14 cellular contexts compared by ENCODE assay signal in genomic region chr14:90985601-90986242, GRCh38.
DNase-seq lines count a peak whose midpoint lies in the region; ATAC-seq and TF ChIP-seq lines count a peak whose summit lies in the region.
"Had no signal": no experiment of that assay in that cellular context is flagged by ENCODE, and none has a peak within 500 bp of the region (broad histone marks: within the 10 kb centered on the region; RNA-seq: fewer than 3 reads in every experiment).

No MANE protein-coding gene starts in this region.

- H2BK15ac ChIP-seq in neuronal stem cell (ENCODE audit: low read length): no peak overlapping the region

- ATAC-seq in GM18873 (IDR thresholded peaks at IDR 0.05; ENCODE audit: low FRiP score, unreplicated experiment): peak; percentile 78
- ATAC-seq in GM21723 (IDR thresholded peaks at IDR 0.05; ENCODE audit: unreplicated experiment): peak; percentile 94
- ATAC-seq in HG03175 (IDR thresholded peaks at IDR 0.05; ENCODE audit: unreplicated experiment): peak; percentile 78
- peak; percentile 72 for ATAC-seq in memory B cell (ENCODE audit: low read depth)
- no peak for ATAC-seq in left colon
- no peak for ATAC-seq in CD8-positive, alpha-beta T cell

- H3K27ac Mint-ChIP-seq in memory B cell: peak overlapping the region; percentile 37
- H3K27ac Mint-ChIP-seq in CD8-positive, alpha-beta T cell: no peak overlapping the region

- H2AK5ac ChIP-seq in neuronal stem cell (ENCODE audit: low read depth, low read length): no peak overlapping the region

- H3K36me3 Mint-ChIP-seq in memory B cell: peaks cover 7% of the 10 kb centered on the region
- H3K36me3 Mint-ChIP-seq in CD8-positive, alpha-beta T cell: peaks cover 20% of the 10 kb centered on the region

- no peak for TF ChIP-seq CTCF in CD8-positive, alpha-beta T cell (IDR thresholded peaks at IDR 0.05)

- CTCF ChIA-PET in CD8-positive, alpha-beta T cell (lab: Charles Lee): interaction anchor here (1.1 to 1.9 kb wide), 2 partner anchors 129 to 188 kb away, joined by 3 to 9 read pairs; no protein-coding TSS in a partner anchor

- no peak overlapping the region for H3K9ac ChIP-seq in neuronal stem cell (ENCODE audit: low read depth, low read length, poor library complexity)

- no peak overlapping the region for H3K4ac ChIP-seq in neuronal stem cell (ENCODE audit: low read length)

- POLR2A ChIA-PET in CD8-positive, alpha-beta T cell (lab: Charles Lee): interaction anchor here (0.6 kb wide), 1 partner anchor 420 kb away, joined by 3 read pairs; no protein-coding TSS in a partner anchor

- H2BK5ac ChIP-seq in neuronal stem cell (ENCODE audit: low read length): no peak overlapping the region

- H3K4me3 Mint-ChIP-seq in memory B cell: no peak overlapping the region
- H3K4me3 Mint-ChIP-seq in CD8-positive, alpha-beta T cell: no peak overlapping the region
- H3K4me3 Mint-ChIP-seq: neural crest cell had no signal

- no peaks in the 10 kb centered on the region for H3K36me3 ChIP-seq in CD8-positive, alpha-beta T cell (ENCODE audit: insufficient read depth, low read length)
- no peaks in the 10 kb centered on the region for H3K36me3 ChIP-seq in neuronal stem cell (replicated peaks in 1 of 2; ENCODE audit: control insufficient read depth in 2 of 2, insufficient read depth in 2 of 2, low read length in 2 of 2)
- H3K36me3 ChIP-seq: esophagus squamous epithelium, lower lobe of right lung had no signal

- H2AFZ ChIP-seq in neuronal stem cell (ENCODE audit: low read length): no peak overlapping the region

- no peaks in the 10 kb centered on the region for H3K9me3 ChIP-seq in CD8-positive, alpha-beta T cell (ENCODE audit: low read length)
- H3K9me3 ChIP-seq in neuronal stem cell (replicated peaks in 1 of 2; ENCODE audit: control insufficient read depth in 2 of 2, insufficient read depth in 1 of 2, low read depth in 1 of 2, low read length in 2 of 2): no peaks in the 10 kb centered on the region
- H3K9me3 ChIP-seq: esophagus squamous epithelium, lower lobe of right lung had no signal

- H2BK120ac ChIP-seq in neuronal stem cell (ENCODE audit: low read depth, low read length): no peak overlapping the region

- no peak overlapping the region for H3K27ac ChIP-seq in CD8-positive, alpha-beta T cell (ENCODE audit: low read depth, low read length)
- no peak overlapping the region for H3K27ac ChIP-seq in neuronal stem cell (replicated peaks; ENCODE audit: low read length)
- H3K27ac ChIP-seq: esophagus squamous epithelium, lower lobe of right lung, VCaP had no signal

- no peak overlapping the region for H3K4me2 ChIP-seq in neuronal stem cell (ENCODE audit: insufficient read depth, low read length, poor library complexity, severe bottlenecking)

- no peaks in the 10 kb centered on the region for H3K27me3 Mint-ChIP-seq in memory B cell
- no peaks in the 10 kb centered on the region for H3K27me3 Mint-ChIP-seq in CD8-positive, alpha-beta T cell (ENCODE audit: low read depth)

- no peak overlapping the region for H3K4me3 ChIP-seq in CD8-positive, alpha-beta T cell (ENCODE audit: low read depth, low read length)
- no peak overlapping the region for H3K4me3 ChIP-seq in neuronal stem cell (ENCODE audit: low read length in 2 of 2)
- H3K4me3 ChIP-seq: esophagus squamous epithelium, lower lobe of right lung had no signal

- H3K9me3 Mint-ChIP-seq in memory B cell: no peaks in the 10 kb centered on the region
- no peaks in the 10 kb centered on the region for H3K9me3 Mint-ChIP-seq in CD8-positive, alpha-beta T cell
- H3K9me3 Mint-ChIP-seq: neural crest cell had no signal

- no peak overlapping the region for H3K18ac ChIP-seq in neuronal stem cell (ENCODE audit: low read length)

- intact Hi-C loops in left colon (cut with DNase I, micrococcal nuclease): no loop called here
- intact Hi-C loops in CD8-positive, alpha-beta T cell (cut with DNase I, micrococcal nuclease): loop anchor here in 1 of 2 experiments (10.0 kb wide), 1 partner anchor 189 kb away; no protein-coding TSS in a partner anchor

- no peak overlapping the region for H4K91ac ChIP-seq in neuronal stem cell (ENCODE audit: low read depth, low read length, poor library complexity)

- no peaks in the 10 kb centered on the region for H3K27me3 ChIP-seq in CD8-positive, alpha-beta T cell (ENCODE audit: insufficient read depth, low read length)
- no peaks in the 10 kb centered on the region for H3K27me3 ChIP-seq in neuronal stem cell (ENCODE audit: control insufficient read depth in 3 of 3, insufficient read depth in 3 of 3, low read depth in 1 of 3, low read length in 3 of 3)
- H3K27me3 ChIP-seq: esophagus squamous epithelium had no signal

- peaks cover 12% of the 10 kb centered on the region for H3K4me1 Mint-ChIP-seq in memory B cell
- H3K4me1 Mint-ChIP-seq in CD8-positive, alpha-beta T cell (ENCODE audit: low read depth): peaks cover 3% of the 10 kb centered on the region
- H3K4me1 Mint-ChIP-seq: neural crest cell had no signal

- H3K23ac ChIP-seq in neuronal stem cell (ENCODE audit: low read depth, low read length, poor library complexity): no peak overlapping the region

- H2BK12ac ChIP-seq in neuronal stem cell (ENCODE audit: low read length): no peak overlapping the region

- no peak overlapping the region for H3K14ac ChIP-seq in neuronal stem cell (ENCODE audit: low read length)

- DNase-seq in memory B cell (ENCODE audit: low spot score in 2 of 2) (no peak), left colon (no peak), neuronal stem cell (ENCODE audit: low spot score) (no peak)
- no peak for DNase-seq in CD8-positive, alpha-beta T cell
- DNase-seq: activated CD8-positive, alpha-beta memory T cell treated with anti-CD3 and anti-CD28 coated beads, Interleukin-2, amount 50 U/mL, for 48 hours; esophagus squamous epithelium; hypothalamus; lower lobe of right lung; NCI-H2029 treated with DMSO at 0.1 percent for 48 hours had no signal

- peaks cover 2% of the 10 kb centered on the region for H3K79me1 ChIP-seq in neuronal stem cell (ENCODE audit: low read depth, low read length)

- H4K8ac ChIP-seq in neuronal stem cell (ENCODE audit: low read depth, low read length): no peak overlapping the region

- no CpG with 5 or more reads among the region's 1 CpG for WGBS in neuronal stem cell (ENCODE audit: extremely low coverage in 2 of 2, insufficient read length in 2 of 2, insufficient replicate concordance in 1 of 2), 2 donors

- H3K4me1 ChIP-seq in CD8-positive, alpha-beta T cell (ENCODE audit: insufficient read depth, low read length): no peaks in the 10 kb centered on the region
- no peaks in the 10 kb centered on the region for H3K4me1 ChIP-seq in neuronal stem cell (ENCODE audit: control insufficient read depth in 2 of 2, insufficient read depth in 1 of 2, low read depth in 1 of 2, low read length in 2 of 2)
- H3K4me1 ChIP-seq: esophagus squamous epithelium, lower lobe of right lung had no signal

Comparison
In these comparisons a context has a peak if more than half of its experiments do, and no peak if none do; other contexts are left out.
1. ATAC-seq: peak in GM18873 (single experiment), GM21723 (single experiment), HG03175 (single experiment) and memory B cell (single experiment); none in left colon (single experiment) and CD8-positive, alpha-beta T cell (single experiment).